In the genomic region with DNA sequence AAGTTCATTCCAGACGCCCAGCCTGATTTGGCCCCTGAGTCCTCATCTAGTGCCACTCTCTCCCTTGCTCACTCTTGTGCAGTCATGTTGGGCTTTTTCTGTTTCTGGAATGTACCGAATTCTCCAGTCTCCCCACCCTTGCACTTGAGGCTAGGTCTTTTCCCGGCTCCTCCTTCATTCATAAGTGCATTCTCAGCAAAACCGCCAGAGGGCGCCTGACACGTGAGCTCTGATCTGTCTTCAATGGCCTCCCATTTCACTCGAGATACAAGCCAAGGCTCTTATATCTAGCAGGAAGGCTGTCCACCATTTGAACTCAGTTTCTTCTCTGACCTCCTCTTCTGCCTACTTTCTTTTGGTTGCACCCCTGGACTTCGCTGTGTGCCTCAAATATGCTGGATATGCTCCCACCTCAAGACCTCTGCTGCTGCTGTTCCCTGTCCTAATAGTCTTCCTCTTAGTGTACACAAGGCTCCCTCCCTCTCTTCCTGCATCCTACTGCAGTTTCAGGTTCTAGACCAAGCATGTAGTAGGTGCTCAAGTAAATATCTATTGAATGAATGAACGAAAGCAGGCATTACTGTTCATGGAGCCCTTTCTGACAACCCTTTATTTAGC, we compare ENCODE assay signal across 9 cellular contexts.
DNase-seq lines count a peak whose midpoint lies in the region; ATAC-seq and TF ChIP-seq lines count a peak whose summit lies in the region.
"Had no signal": no experiment of that assay in that cellular context is flagged by ENCODE, and none has a peak within 500 bp of the region (broad histone marks: within the 10 kb centered on the region; RNA-seq: fewer than 3 reads in every experiment).

No MANE protein-coding gene starts in this region.

- intact Hi-C loops in left ventricle myocardium superior (cut with micrococcal nuclease), result loop anchor here (5.0 to 10.0 kb wide), 2 partner anchors 301 to 494 kb away; no protein-coding TSS in a partner anchor

- peak; percentile 96 for ATAC-seq in HG02610 (IDR thresholded peaks at IDR 0.05; ENCODE audit: unreplicated experiment)
- ATAC-seq in left ventricle myocardium superior, result peak; percentile 92

- DNase-seq in NCI-H1436 (lab: John Stamatoyannopoulos, UW) (peak; percentile 0), NCI-H1436 treated with DMSO at 0.1 percent for 48 hours (lab: John Stamatoyannopoulos, UW) (no peak), NAMALWA (ENCODE audit: low spot score) (peak; percentile 85), SW480 (ENCODE audit: low spot score) (peak; percentile 78), amniotic stem cell (lab: John Stamatoyannopoulos, UW) (peak; percentile 15), left ventricle myocardium superior (peak; percentile 77), retinal pigment epithelial cell (ENCODE audit: low read depth) (no peak)

- peak; percentile 89 for TF ChIP-seq CTCF in retinal pigment epithelial cell (conservative IDR thresholded peaks at IDR 0.05; ENCODE audit: low read depth, low read length)

- H3K4me3 ChIP-seq in retinal pigment epithelial cell (ENCODE audit: low read length), result no peak overlapping the region
- H3K4me3 ChIP-seq: BLaER1 had no signal

Comparison
In these comparisons a context has a peak if more than half of its experiments do, and no peak if none do; other contexts are left out.
1. DNase-seq: peak in NCI-H1436 (single experiment), NAMALWA (single experiment), SW480 (single experiment), amniotic stem cell (single experiment) and left ventricle myocardium superior (single experiment); none in NCI-H1436 treated with DMSO at 0.1 percent for 48 hours (single experiment) and retinal pigment epithelial cell (single experiment).